23 cellular contexts compared by ENCODE assay signal in the genomic region with DNA sequence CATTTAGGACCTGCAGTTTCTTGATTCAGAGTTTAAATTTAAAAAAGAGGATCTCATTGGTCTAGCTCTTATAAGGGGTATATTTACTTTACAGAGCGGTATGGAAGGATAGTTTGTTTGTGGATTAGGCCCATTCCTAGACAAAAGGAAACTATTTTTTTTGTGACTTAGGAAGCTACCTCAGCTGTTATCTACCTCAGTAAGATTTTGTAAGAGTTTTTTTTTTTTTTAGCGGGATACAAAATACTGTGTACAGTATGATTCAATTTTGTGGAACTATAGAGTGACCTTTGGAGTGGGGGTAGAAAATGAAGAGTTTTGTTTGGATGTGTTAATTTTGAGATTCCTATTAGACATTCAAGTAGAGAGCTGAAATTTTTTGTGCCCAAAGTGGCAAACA.
A peak's percentile ranks its signal among the peaks of the same experiment; 100 is the strongest.
DNase-seq lines count a peak whose midpoint lies in the region; ATAC-seq and TF ChIP-seq lines count a peak whose summit lies in the region.
"Had no signal": no experiment of that assay in that cellular context is flagged by ENCODE, and none has a peak within 500 bp of the region (broad histone marks: within the 10 kb centered on the region; RNA-seq: fewer than 3 reads in every experiment).

No MANE protein-coding gene starts in this region.

- H3K27ac ChIP-seq in 22Rv1, result peak overlapping the region; percentile 49
- no peak overlapping the region for H3K27ac ChIP-seq in H9 (ENCODE audit: insufficient read length, low read depth, low read length)
- H3K27ac ChIP-seq in colonic mucosa, result peak overlapping the region; percentile 23
- H3K27ac ChIP-seq: adrenal gland, body of pancreas, gastrocnemius medialis, lower lobe of right lung, parathyroid adenoma, right atrium auricular region, tibial artery had no signal

- WGBS in H9 (ENCODE audit: extremely low coverage, insufficient read length, low lambda C conversion rate), result no CpG with 5 or more reads among the region's 2 CpGs

- H3K56ac ChIP-seq in H9 (ENCODE audit: insufficient read length, low read depth, low read length), result no peak overlapping the region

- no peak overlapping the region for H3K4ac ChIP-seq in H9 (ENCODE audit: low read depth, low read length)

- no peak for TF ChIP-seq CTCF in 22Rv1 (IDR thresholded peaks at IDR 0.05)
- TF ChIP-seq CTCF in H9 (conservative IDR thresholded peaks at IDR 0.05), result no peak
- TF ChIP-seq CTCF in colonic mucosa (IDR thresholded peaks at IDR 0.05), result no peak
- no peak for TF ChIP-seq CTCF in nephron progenitor cell (IDR thresholded peaks at IDR 0.05)

- H3K27me3 ChIP-seq in H9 (ENCODE audit: insufficient read depth, low read length) (no peaks in the 10 kb centered on the region), colonic mucosa (no peaks in the 10 kb centered on the region)
- H3K27me3 ChIP-seq: adrenal gland, BE2C, body of pancreas, gastrocnemius medialis, right atrium auricular region, tibial artery had no signal

- H3K14ac ChIP-seq in H9 (ENCODE audit: insufficient read depth, low read length), result no peak overlapping the region

- H3K23me2 ChIP-seq in H9 (ENCODE audit: insufficient read length, low read depth, low read length, poor library complexity, severe bottlenecking), result no peaks in the 10 kb centered on the region

- H2BK20ac ChIP-seq in H9 (ENCODE audit: low read depth, low read length, poor library complexity, severe bottlenecking), result no peak overlapping the region

- no peak overlapping the region for H2AFZ ChIP-seq in H9 (ENCODE audit: low read length)
- H2AFZ ChIP-seq: parathyroid adenoma had no signal

- H2BK120ac ChIP-seq in H9 (ENCODE audit: low read depth, low read length, poor library complexity, severe bottlenecking), result no peak overlapping the region

- H3K4me1 Mint-ChIP-seq in H9 (peaks cover 3 to 5% of the 10 kb centered on the region in 2 experiments; a peak in 2 of 4 replicates), nephron progenitor cell (peaks cover 8% of the 10 kb centered on the region)
- H3K4me1 Mint-ChIP-seq in natural killer cell treated with Interleukin-12 subunit alpha and Interleukin-12 subunit beta and Interleukin-15 and Interleukin-18, amount 100 ng/mL, for 72 hours (ENCODE audit: low read depth in 2 of 2), result no peaks in the 10 kb centered on the region

- no peak overlapping the region for H4K5ac ChIP-seq in H9 (ENCODE audit: insufficient read length, low read depth, low read length)

- H3K4me3 Mint-ChIP-seq in H9 (no peak overlapping the region), nephron progenitor cell (no peak overlapping the region)
- H3K4me3 Mint-ChIP-seq in natural killer cell treated with Interleukin-12 subunit alpha and Interleukin-12 subunit beta and Interleukin-15 and Interleukin-18, amount 100 ng/mL, for 72 hours, result no peak overlapping the region
- H3K4me3 Mint-ChIP-seq: IgD-negative memory B cell; T-helper 1 cell treated with Interleukin-12 subunit alpha and Interleukin-12 subunit beta and Interleukin-4 antibody, amounts not matched to agents 30 μg/mL and 1 μg/mL, for 36 hours had no signal

- H4K8ac ChIP-seq in H9 (replicated peaks; ENCODE audit: insufficient read length, low read depth, low read length), result no peak overlapping the region

- ATAC-seq in natural killer cell treated with Interleukin-12 subunit alpha and Interleukin-12 subunit beta and Interleukin-15 and Interleukin-18, amount 100 ng/mL, for 72 hours, result no peak
- no peak for ATAC-seq in HG02642 (IDR thresholded peaks at IDR 0.05; ENCODE audit: poor library complexity, unreplicated experiment)
- ATAC-seq: body of pancreas; gastrocnemius medialis; lower lobe of right lung; stimulated activated naive CD8-positive, alpha-beta T cell treated with anti-CD3 and anti-CD28 coated beads, Interleukin-15, Interleukin-2, amounts not matched to agents 100 U/mL and 50 U/mL, for 24 hours had no signal

- H3K9me3 Mint-ChIP-seq in H9 (no peaks in the 10 kb centered on the region), nephron progenitor cell (peaks cover 8% of the 10 kb centered on the region)
- no peaks in the 10 kb centered on the region for H3K9me3 Mint-ChIP-seq in natural killer cell treated with Interleukin-12 subunit alpha and Interleukin-12 subunit beta and Interleukin-15 and Interleukin-18, amount 100 ng/mL, for 72 hours
- H3K9me3 Mint-ChIP-seq: IgD-negative memory B cell; T-helper 1 cell treated with Interleukin-12 subunit alpha and Interleukin-12 subunit beta and Interleukin-4 antibody, amounts not matched to agents 30 μg/mL and 1 μg/mL, for 36 hours had no signal

- H3K79me2 ChIP-seq in H9 (ENCODE audit: insufficient read depth, low read length), result no peaks in the 10 kb centered on the region; the same call in 1 of the 2 replicates

- H3K9ac ChIP-seq in H9 (ENCODE audit: extremely low read depth, insufficient read length, low read length), result no peak overlapping the region
- H3K9ac ChIP-seq in colonic mucosa (ENCODE audit: low read depth in 2 of 2, low read length in 2 of 2), result no peak overlapping the region
- H3K9ac ChIP-seq: parathyroid adenoma had no signal

- H3K27ac Mint-ChIP-seq in H9, result peak overlapping the region in 2 of 3 experiments; percentile 50 to 65; a peak in 3 of 7 replicates
- H3K27ac Mint-ChIP-seq in nephron progenitor cell, result peak overlapping the region; percentile 15
- no peak overlapping the region for H3K27ac Mint-ChIP-seq in natural killer cell treated with Interleukin-12 subunit alpha and Interleukin-12 subunit beta and Interleukin-15 and Interleukin-18, amount 100 ng/mL, for 72 hours
- H3K27ac Mint-ChIP-seq: IgD-negative memory B cell; T-helper 1 cell treated with Interleukin-12 subunit alpha and Interleukin-12 subunit beta and Interleukin-4 antibody, amounts not matched to agents 30 μg/mL and 1 μg/mL, for 36 hours had no signal

- H2BK5ac ChIP-seq in H9 (ENCODE audit: insufficient read length, low read length), result no peak overlapping the region

- H4K91ac ChIP-seq in H9 (ENCODE audit: insufficient read length, low read depth, low read length), result no peak overlapping the region

- no peak overlapping the region for H3K4me2 ChIP-seq in H9 (ENCODE audit: insufficient read depth, insufficient read length, low read length)
- H3K4me2 ChIP-seq: smooth muscle cell had no signal

- intact Hi-C loops in colonic mucosa (cut with DNase I) (no loop called here), posterior cingulate gyrus (cut with DNase I) (no loop called here)

- H3K9me3 ChIP-seq in H9 (ENCODE audit: control insufficient read depth, low read depth, low read length) (no peaks in the 10 kb centered on the region), colonic mucosa (no peaks in the 10 kb centered on the region)
- H3K9me3 ChIP-seq: adrenal gland, BE2C, body of pancreas, gastrocnemius medialis, lower lobe of right lung, right atrium auricular region, tibial artery had no signal

- H2BK15ac ChIP-seq in H9 (ENCODE audit: low read depth, low read length), result no peak overlapping the region

- H3K36me3 Mint-ChIP-seq in H9 (ENCODE audit: insufficient read depth in 1 of 3, low read depth in 3 of 3), result peaks cover 0 to 5% (median 0%) of the 10 kb centered on the region in 3 experiments; a peak in 2 of 7 replicates
- peaks cover 32% of the 10 kb centered on the region for H3K36me3 Mint-ChIP-seq in nephron progenitor cell (ENCODE audit: low read depth)
- H3K36me3 Mint-ChIP-seq in natural killer cell treated with Interleukin-12 subunit alpha and Interleukin-12 subunit beta and Interleukin-15 and Interleukin-18, amount 100 ng/mL, for 72 hours, result no peaks in the 10 kb centered on the region

- no peak overlapping the region for H3K18ac ChIP-seq in H9 (ENCODE audit: insufficient read length, low read depth, low read length)

- H3T11ph ChIP-seq in H9 (ENCODE audit: low read length), result no peak overlapping the region

- H3K4me1 ChIP-seq in H9 (ENCODE audit: insufficient read depth, low read length), result no peaks in the 10 kb centered on the region
- H3K4me1 ChIP-seq in colonic mucosa, result no peaks in the 10 kb centered on the region
- H3K4me1 ChIP-seq: BE2C, gastrocnemius medialis, lower lobe of right lung, parathyroid adenoma, right atrium auricular region, tibial artery had no signal

- H3K79me1 ChIP-seq in H9 (ENCODE audit: insufficient read depth, low read depth, low read length, poor library complexity, severe bottlenecking), result no peaks in the 10 kb centered on the region

- no peak overlapping the region for H3K23ac ChIP-seq in H9 (ENCODE audit: insufficient read length, low read depth, low read length)

- DNase-seq in H9, result no peak
- DNase-seq in colonic mucosa, result no peak
- DNase-seq in nephron progenitor cell, result no peak
- no peak for DNase-seq in natural killer cell treated with Interleukin-12 subunit alpha and Interleukin-12 subunit beta and Interleukin-15 and Interleukin-18, amount 100 ng/mL, for 72 hours (ENCODE audit: low spot score)
- DNase-seq in posterior cingulate gyrus, result no peak
- no peak for DNase-seq in OCI-M1 (lab: John Stamatoyannopoulos, UW)
- DNase-seq: activated CD4-positive, alpha-beta T cell treated with anti-CD3 and anti-CD28 coated beads, Interleukin-2, amount 50 U/mL, for 48 hours; activated naive CD4-positive, alpha-beta T cell; adrenal gland; BE2C; body of pancreas; gastrocnemius medialis; lower lobe of right lung; NCI-H2171; stimulated activated naive CD8-positive, alpha-beta T cell treated with anti-CD3 and anti-CD28 coated beads, Interleukin-15, Interleukin-2, amounts not matched to agents 100 U/mL and 50 U/mL, for 24 hours; tibial artery had no signal

- no peak overlapping the region for H2BK12ac ChIP-seq in H9 (ENCODE audit: insufficient read length, low read depth, low read length)

- H3K4me3 ChIP-seq in colonic mucosa, result no peak overlapping the region
- H3K4me3 ChIP-seq: adrenal gland, body of pancreas, gastrocnemius medialis, lower lobe of right lung, right atrium auricular region, smooth muscle cell, tibial artery had no signal

- H2AK5ac ChIP-seq in H9 (ENCODE audit: insufficient read length, low read length), result no peak overlapping the region

- no peaks in the 10 kb centered on the region for H4K20me1 ChIP-seq in H9 (ENCODE audit: control insufficient read depth, insufficient read depth, insufficient read length)

- H3K36me3 ChIP-seq in colonic mucosa, result no peaks in the 10 kb centered on the region
- H3K36me3 ChIP-seq: BE2C had no signal

- no peaks in the 10 kb centered on the region for H3K27me3 Mint-ChIP-seq in H9 (ENCODE audit: low read depth)
- H3K27me3 Mint-ChIP-seq in nephron progenitor cell (ENCODE audit: low read depth, poor library complexity), result no peaks in the 10 kb centered on the region
- H3K27me3 Mint-ChIP-seq in natural killer cell treated with Interleukin-12 subunit alpha and Interleukin-12 subunit beta and Interleukin-15 and Interleukin-18, amount 100 ng/mL, for 72 hours, result no peaks in the 10 kb centered on the region
- H3K27me3 Mint-ChIP-seq: IgD-negative memory B cell had no signal

Comparison
In these comparisons a context has a peak if more than half of its experiments do, and no peak if none do; other contexts are left out.
1. H3K27ac Mint-ChIP-seq: peak in H9 (2 of 3) and nephron progenitor cell (single experiment); none in natural killer cell treated with Interleukin-12 subunit alpha and Interleukin-12 subunit beta and Interleukin-15 and Interleukin-18, amount 100 ng/mL, for 72 hours (0 of 2).